Comparison of ENCODE assay signal across 8 cellular contexts in the genomic region with DNA sequence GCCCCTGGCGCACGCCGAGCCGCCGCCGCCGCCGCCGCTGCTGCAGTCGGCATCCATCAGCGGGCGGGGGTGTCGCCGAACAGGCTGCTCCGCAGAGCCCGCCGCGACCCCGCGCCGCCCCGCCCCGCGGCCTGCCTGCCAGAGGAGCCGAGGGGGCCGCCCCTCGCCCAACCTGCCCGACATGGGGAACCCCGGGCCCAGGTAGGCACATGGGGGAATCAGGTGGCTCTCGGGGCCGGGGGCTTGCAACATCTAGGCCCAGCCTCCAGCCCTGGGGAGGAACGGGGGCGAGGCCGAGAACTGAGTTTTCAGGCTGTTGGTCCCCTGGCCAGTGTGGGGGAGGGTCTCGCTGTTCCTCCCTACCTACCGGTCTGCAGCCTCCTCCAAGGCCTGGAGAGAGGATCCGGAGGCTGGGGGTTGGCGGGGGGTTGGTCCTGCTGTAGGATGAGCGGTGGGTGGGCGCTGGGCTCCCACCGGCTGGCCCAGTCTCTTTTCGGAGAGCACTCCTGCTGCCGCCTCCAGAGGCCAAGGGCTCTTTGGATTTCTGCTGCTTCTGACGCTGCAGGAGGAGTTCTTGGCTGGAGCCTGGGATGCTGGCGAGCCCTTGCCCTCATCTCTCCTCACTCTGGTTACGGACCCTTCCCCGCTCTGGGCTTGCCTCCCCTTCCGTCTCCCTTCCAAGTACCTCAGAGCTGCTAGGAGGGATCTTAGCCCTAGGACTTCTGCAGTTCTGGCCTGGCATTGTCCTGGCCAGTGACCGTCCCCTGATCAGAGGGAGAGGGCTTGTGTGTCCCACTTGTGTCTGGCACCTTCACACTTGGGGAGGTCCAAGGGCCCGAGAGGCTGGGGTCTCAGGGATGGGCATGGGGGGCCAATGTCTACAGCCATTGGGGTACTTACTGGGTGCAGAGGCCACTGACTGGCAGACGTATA. TPM values are rescaled to one million over a fixed set of nuclear protein-coding genes. Genes with fewer than 3 reads are reported as not detected.
DNase-seq lines count a peak whose midpoint lies in the region; ATAC-seq and TF ChIP-seq lines count a peak whose summit lies in the region.

Gene EPB41L1, plus strand, starts transcription at position 45 of the 933 bp plus-strand sequence. CDS start 19,038 bp downstream, outside the sequence.

- H2AK5ac ChIP-seq in trophoblast cell (ENCODE audit: low read length): no peak within 1 kb of the TSS

- H3K9me3 Mint-ChIP-seq in T-helper 1 cell treated with Interleukin-12 subunit alpha and Interleukin-12 subunit beta and Interleukin-4 antibody, amounts not matched to agents 30 μg/mL and 1 μg/mL, for 36 hours: no peaks in the 10 kb centered on the region
- no peaks in the 10 kb centered on the region for H3K9me3 Mint-ChIP-seq in activated T-helper 1 cell treated with anti-CD3 and anti-CD28 coated beads, Interleukin-12 subunit alpha, Interleukin-12 subunit beta, Interleukin-2, Interleukin-4 antibody, amounts not matched to agents 30 ng/mL and 10 ng/mL and 1 ng/mL, durations not matched to agents 14 hours and 24 hours and 36 hours
- no peaks in the 10 kb centered on the region for H3K9me3 Mint-ChIP-seq in activated CD4-positive, alpha-beta memory T cell treated with anti-CD3 and anti-CD28 coated beads, Interleukin-2, amount 10 ng/mL, durations not matched to agents 7 days and 5 days

- WGBS in heart left ventricle, 4 donors: 10 to 55% (median 19%) methylated on average over 8 to 51 of the region's 51 CpGs
- WGBS in trophoblast cell (ENCODE audit: extremely low coverage, insufficient coverage, insufficient read length): no CpG with 5 or more reads among the region's 51 CpGs

- H3K14ac ChIP-seq in trophoblast cell (ENCODE audit: low read length): no peak within 1 kb of the TSS

- H3K27me3 Mint-ChIP-seq in T-helper 1 cell treated with Interleukin-12 subunit alpha and Interleukin-12 subunit beta and Interleukin-4 antibody, amounts not matched to agents 30 μg/mL and 1 μg/mL, for 36 hours (ENCODE audit: low read depth): peaks cover 45% of the 10 kb centered on the region
- H3K27me3 Mint-ChIP-seq in activated T-helper 1 cell treated with anti-CD3 and anti-CD28 coated beads, Interleukin-12 subunit alpha, Interleukin-12 subunit beta, Interleukin-2, Interleukin-4 antibody, amounts not matched to agents 30 ng/mL and 10 ng/mL and 1 ng/mL, durations not matched to agents 14 hours and 24 hours and 36 hours (ENCODE audit: insufficient read depth): peaks cover 29% of the 10 kb centered on the region
- peaks cover 42% of the 10 kb centered on the region for H3K27me3 Mint-ChIP-seq in activated CD4-positive, alpha-beta memory T cell treated with anti-CD3 and anti-CD28 coated beads, Interleukin-2, amount 10 ng/mL, durations not matched to agents 7 days and 5 days

- no peak within 1 kb of the TSS for H3K4ac ChIP-seq in trophoblast cell (ENCODE audit: low read depth, low read length)

- no peak within 1 kb of the TSS for H2BK12ac ChIP-seq in trophoblast cell (ENCODE audit: low read length)

- H3K18ac ChIP-seq in trophoblast cell (ENCODE audit: low read length): no peak within 1 kb of the TSS

- no peaks in the 10 kb centered on the region for H3K4me1 Mint-ChIP-seq in T-helper 1 cell treated with Interleukin-12 subunit alpha and Interleukin-12 subunit beta and Interleukin-4 antibody, amounts not matched to agents 30 μg/mL and 1 μg/mL, for 36 hours (ENCODE audit: low read depth)
- no peaks in the 10 kb centered on the region for H3K4me1 Mint-ChIP-seq in activated T-helper 1 cell treated with anti-CD3 and anti-CD28 coated beads, Interleukin-12 subunit alpha, Interleukin-12 subunit beta, Interleukin-2, Interleukin-4 antibody, amounts not matched to agents 30 ng/mL and 10 ng/mL and 1 ng/mL, durations not matched to agents 14 hours and 24 hours and 36 hours (ENCODE audit: low read depth)
- peaks cover 2% of the 10 kb centered on the region for H3K4me1 Mint-ChIP-seq in activated CD4-positive, alpha-beta memory T cell treated with anti-CD3 and anti-CD28 coated beads, Interleukin-2, amount 10 ng/mL, durations not matched to agents 7 days and 5 days

- H3K9me3 ChIP-seq in heart left ventricle: no peaks in the 10 kb centered on the region
- H3K9me3 ChIP-seq in trophoblast cell (ENCODE audit: insufficient read depth, low read depth, low read length): peaks cover 4% of the 10 kb centered on the region

- POLR2A ChIA-PET in activated CD4-positive, alpha-beta memory T cell treated with anti-CD3 and anti-CD28 coated beads, Interleukin-2, amount 10 ng/mL, durations not matched to agents 7 days and 5 days (lab: Charles Lee): no interaction called here

- H3K27me3 ChIP-seq in heart left ventricle (peaks cover 0 to 10% (median 0%) of the 10 kb centered on the region in 9 donors), trophoblast cell (ENCODE audit: insufficient read depth, low read length) (peaks cover 6% of the 10 kb centered on the region)

- peak in 2 of 4 donors; percentile 1 to 2 for ATAC-seq in heart left ventricle
- ATAC-seq in GM18502 (IDR thresholded peaks at IDR 0.05; ENCODE audit: poor library complexity, unreplicated experiment): no peak

- H2AFZ ChIP-seq in trophoblast cell (ENCODE audit: insufficient read depth, low read length, poor library complexity): peak within 1 kb of the TSS; percentile 26

- H3K36me3 Mint-ChIP-seq in T-helper 1 cell treated with Interleukin-12 subunit alpha and Interleukin-12 subunit beta and Interleukin-4 antibody, amounts not matched to agents 30 μg/mL and 1 μg/mL, for 36 hours (ENCODE audit: low read depth): no peaks in the 10 kb centered on the region
- H3K36me3 Mint-ChIP-seq in activated T-helper 1 cell treated with anti-CD3 and anti-CD28 coated beads, Interleukin-12 subunit alpha, Interleukin-12 subunit beta, Interleukin-2, Interleukin-4 antibody, amounts not matched to agents 30 ng/mL and 10 ng/mL and 1 ng/mL, durations not matched to agents 14 hours and 24 hours and 36 hours (ENCODE audit: low read depth): no peaks in the 10 kb centered on the region
- no peaks in the 10 kb centered on the region for H3K36me3 Mint-ChIP-seq in activated CD4-positive, alpha-beta memory T cell treated with anti-CD3 and anti-CD28 coated beads, Interleukin-2, amount 10 ng/mL, durations not matched to agents 7 days and 5 days (ENCODE audit: low read depth)

- H3K27ac ChIP-seq in heart left ventricle: peak within 1 kb of the TSS; percentile 3 to 87 (median 70)
- H3K27ac ChIP-seq in trophoblast cell (ENCODE audit: low read depth, low read length): no peak within 1 kb of the TSS

- intact Hi-C loops in activated T-helper 1 cell treated with anti-CD3 and anti-CD28 coated beads, Interleukin-12 subunit alpha, Interleukin-12 subunit beta, Interleukin-2, Interleukin-4 antibody, amounts not matched to agents 30 ng/mL and 10 ng/mL and 1 ng/mL, durations not matched to agents 14 hours and 24 hours and 36 hours (cut with micrococcal nuclease): no loop called here
- intact Hi-C loops in heart left ventricle (cut with DNase I): loop anchor here in 5 of 10 donors (5.0 kb wide), 2 partner anchors 42 to 47 kb away; no protein-coding TSS in a partner anchor

- peak within 1 kb of the TSS; percentile 78 for H3K4me2 ChIP-seq in trophoblast cell (ENCODE audit: low read length)

- H3K4me3 ChIP-seq in heart left ventricle: peak within 1 kb of the TSS; percentile 54 to 90 (median 66)
- H3K4me3 ChIP-seq in trophoblast cell (ENCODE audit: low read depth, low read length): peak within 1 kb of the TSS; percentile 72

- H3K4me1 ChIP-seq in heart left ventricle (peaks cover 0 to 48% (median 18%) of the 10 kb centered on the region in 12 donors), trophoblast cell (ENCODE audit: control insufficient read depth in 1 of 2, insufficient read depth in 2 of 2, low read length in 2 of 2) (peaks cover 7 to 8% of the 10 kb centered on the region in 2 experiments)

- no peak within 1 kb of the TSS for H3K23ac ChIP-seq in trophoblast cell (ENCODE audit: low read length)

- TF ChIP-seq POLR2A in heart left ventricle (IDR thresholded peaks at IDR 0.05): no peak

- no peak within 1 kb of the TSS for H4K12ac ChIP-seq in trophoblast cell (ENCODE audit: low read depth, low read length)

- H3K4me3 Mint-ChIP-seq in T-helper 1 cell treated with Interleukin-12 subunit alpha and Interleukin-12 subunit beta and Interleukin-4 antibody, amounts not matched to agents 30 μg/mL and 1 μg/mL, for 36 hours: peak within 1 kb of the TSS; percentile 67
- H3K4me3 Mint-ChIP-seq in activated T-helper 1 cell treated with anti-CD3 and anti-CD28 coated beads, Interleukin-12 subunit alpha, Interleukin-12 subunit beta, Interleukin-2, Interleukin-4 antibody, amounts not matched to agents 30 ng/mL and 10 ng/mL and 1 ng/mL, durations not matched to agents 14 hours and 24 hours and 36 hours: peak within 1 kb of the TSS; percentile 63
- no peak within 1 kb of the TSS for H3K4me3 Mint-ChIP-seq in activated CD4-positive, alpha-beta memory T cell treated with anti-CD3 and anti-CD28 coated beads, Interleukin-2, amount 10 ng/mL, durations not matched to agents 7 days and 5 days

- no peak for DNase-seq in T-helper 1 cell
- no peak for DNase-seq in activated T-helper 1 cell treated with anti-CD3 and anti-CD28 coated beads, Interleukin-12 subunit alpha, Interleukin-12 subunit beta, Interleukin-2, Interleukin-4 antibody, amounts not matched to agents 30 ng/mL and 10 ng/mL and 1 ng/mL, durations not matched to agents 14 hours and 24 hours and 36 hours (ENCODE audit: low spot score)
- peak in 4 of 5 donors; percentile 20 to 57 (median 41) for DNase-seq in heart left ventricle
- DNase-seq in trophoblast cell: no peak
- no peak for DNase-seq in activated CD4-positive, alpha-beta memory T cell treated with anti-CD3 and anti-CD28 coated beads, Interleukin-2, amount 10 ng/mL, durations not matched to agents 7 days and 5 days
- no peak for DNase-seq in NCI-H1694 treated with DMSO at 0.1 percent for 48 hours (lab: John Stamatoyannopoulos, UW)

- no peaks in the 10 kb centered on the region for H3K36me3 ChIP-seq in heart left ventricle
- no peaks in the 10 kb centered on the region for H3K36me3 ChIP-seq in trophoblast cell (ENCODE audit: control insufficient read depth in 1 of 2, insufficient read depth in 2 of 2, low read length in 2 of 2)

- no peaks in the 10 kb centered on the region for H3K79me1 ChIP-seq in trophoblast cell (ENCODE audit: low read length)

- TF ChIP-seq CTCF in heart left ventricle (IDR thresholded peaks at IDR 0.05): no peak

- CTCF ChIA-PET in activated CD4-positive, alpha-beta memory T cell treated with anti-CD3 and anti-CD28 coated beads, Interleukin-2, amount 10 ng/mL, durations not matched to agents 7 days and 5 days (lab: Charles Lee): interaction anchor here (1.1 to 3.6 kb wide), 3 partner anchors 48 to 167 kb away, joined by 3 to 18 read pairs (median 3); no protein-coding TSS in a partner anchor

- H2BK5ac ChIP-seq in trophoblast cell (ENCODE audit: low read depth, low read length, poor library complexity): no peak within 1 kb of the TSS

- no peaks in the 10 kb centered on the region for H3K79me2 ChIP-seq in trophoblast cell (ENCODE audit: control insufficient read depth, insufficient read depth, low read length, poor library complexity)

- no peak within 1 kb of the TSS for H2BK120ac ChIP-seq in trophoblast cell (ENCODE audit: insufficient read depth, low read length, poor library complexity)

- H3K9ac ChIP-seq in trophoblast cell (ENCODE audit: low read length): no peak within 1 kb of the TSS

- H4K8ac ChIP-seq in trophoblast cell (ENCODE audit: low read depth, low read length): no peak within 1 kb of the TSS

- no peak within 1 kb of the TSS for H3K27ac Mint-ChIP-seq in T-helper 1 cell treated with Interleukin-12 subunit alpha and Interleukin-12 subunit beta and Interleukin-4 antibody, amounts not matched to agents 30 μg/mL and 1 μg/mL, for 36 hours
- H3K27ac Mint-ChIP-seq in activated T-helper 1 cell treated with anti-CD3 and anti-CD28 coated beads, Interleukin-12 subunit alpha, Interleukin-12 subunit beta, Interleukin-2, Interleukin-4 antibody, amounts not matched to agents 30 ng/mL and 10 ng/mL and 1 ng/mL, durations not matched to agents 14 hours and 24 hours and 36 hours: no peak within 1 kb of the TSS
- no peak within 1 kb of the TSS for H3K27ac Mint-ChIP-seq in activated CD4-positive, alpha-beta memory T cell treated with anti-CD3 and anti-CD28 coated beads, Interleukin-2, amount 10 ng/mL, durations not matched to agents 7 days and 5 days

- no peak within 1 kb of the TSS for H4K91ac ChIP-seq in trophoblast cell (ENCODE audit: low read depth, low read length)

RNA-seq across cellular contexts. Expression of gene EPB41L1, which starts in this region (rescaled TPM):
- total RNA-seq in activated T-helper 1 cell treated with anti-CD3 and anti-CD28 coated beads, Interleukin-12 subunit alpha, Interleukin-12 subunit beta, Interleukin-2, Interleukin-4 antibody, amounts not matched to agents 30 ng/mL and 10 ng/mL and 1 ng/mL, durations not matched to agents 14 hours and 24 hours and 36 hours: 0.23 TPM in 1 of 2 replicates, not detected in the other
- 10 to 100 TPM; 10.5 to 29.8 (median 19.0) TPM for total RNA-seq in heart left ventricle
- polyA plus RNA-seq in heart left ventricle: 1 to 10 TPM; 7.1 to 8.5 TPM
- 13.2 and 13.5 TPM in 2 replicates for polyA plus RNA-seq in trophoblast cell (2013)
- under 1 TPM in 1 of 2 experiments, not detected in 1; 0.20 TPM for total RNA-seq in activated CD4-positive, alpha-beta memory T cell treated with anti-CD3 and anti-CD28 coated beads, Interleukin-2, amount 10 ng/mL, durations not matched to agents 7 days and 5 days

Comparison
In these comparisons a context has a peak if more than half of its experiments do, and no peak if none do; other contexts are left out.
1. DNase-seq: peak in heart left ventricle (4 of 5); none in T-helper 1 cell (0 of 5), activated T-helper 1 cell treated with anti-CD3 and anti-CD28 coated beads, Interleukin-12 subunit alpha, Interleukin-12 subunit beta, Interleukin-2, Interleukin-4 antibody, amounts not matched to agents 30 ng/mL and 10 ng/mL and 1 ng/mL, durations not matched to agents 14 hours and 24 hours and 36 hours (single experiment), trophoblast cell (0 of 2), activated CD4-positive, alpha-beta memory T cell treated with anti-CD3 and anti-CD28 coated beads, Interleukin-2, amount 10 ng/mL, durations not matched to agents 7 days and 5 days (single experiment) and NCI-H1694 treated with DMSO at 0.1 percent for 48 hours (single experiment).